Comparison of ENCODE assay signal across 37 cellular contexts in the genomic region with DNA sequence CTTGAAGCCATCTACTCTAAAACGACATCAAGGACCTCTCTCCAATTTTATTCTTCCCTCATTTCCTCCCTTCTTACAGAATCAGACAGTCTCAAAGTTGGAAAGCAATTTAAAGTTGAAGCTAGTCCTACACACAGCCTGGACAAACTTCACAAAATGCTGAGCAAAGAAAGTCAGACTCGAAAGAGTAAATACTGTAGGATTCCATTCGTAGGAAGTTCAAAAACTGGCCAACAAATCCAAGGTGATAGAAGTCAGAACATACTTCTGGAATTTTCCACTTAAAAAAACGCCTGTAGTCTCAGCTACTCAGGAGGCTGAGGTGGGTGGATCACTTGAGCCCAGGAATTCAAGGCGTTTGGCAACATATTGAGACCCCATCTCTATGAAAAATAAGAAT. TPM values are rescaled to one million over a fixed set of nuclear protein-coding genes. Genes with fewer than 3 reads are reported as not detected.
"Had no signal": no experiment of that assay in that cellular context is flagged by ENCODE, and none has a peak within 500 bp of the region (broad histone marks: within the 10 kb centered on the region; RNA-seq: fewer than 3 reads in every experiment).

No MANE protein-coding gene starts in this region.

- H3K27me3 Mint-ChIP-seq: activated B cell treated with CpG ODN at 0.5 μM for 24 hours had no signal

- DNase-seq: activated B cell treated with CpG ODN at 0.5 μM for 24 hours; activated CD4-positive, alpha-beta memory T cell treated with anti-CD3 and anti-CD28 coated beads for 36 hours; activated CD4-positive, alpha-beta T cell treated with anti-CD3 and anti-CD28 coated beads for 4 hours; activated CD4-positive, alpha-beta T cell treated with anti-CD3 and anti-CD28 coated beads, Interleukin-2, amount 10 ng/mL, durations not matched to agents 24 days and 14 days; activated CD4-positive, alpha-beta T cell treated with anti-CD3 and anti-CD28 coated beads, Interleukin-2, amount 50 U/mL, for 1 hour; activated CD4-positive, alpha-beta T cell treated with anti-CD3 and anti-CD28 coated beads, Interleukin-2, amount 50 U/mL, for 4 hours; activated CD4-positive, CD25-positive, alpha-beta regulatory T cell treated with anti-CD3 and anti-CD28 coated beads, Interleukin-2, amount 50 U/mL, for 72 hours; activated CD8-positive, alpha-beta memory T cell treated with anti-CD3 and anti-CD28 coated beads, Interleukin-2, amount 50 U/mL, for 4 hours; activated CD8-positive, alpha-beta T cell treated with anti-CD3 and anti-CD28 coated beads for 36 hours; activated gamma-delta T cell treated with Interleukin-2 at 50 U/mL for 16 hours; activated naive CD4-positive, alpha-beta T cell; activated naive CD4-positive, alpha-beta T cell treated with anti-CD3 and anti-CD28 coated beads for 36 hours; activated naive CD4-positive, alpha-beta T cell treated with anti-CD3 and anti-CD28 coated beads, Interleukin-2, amount 50 U/mL, for 16 hours; activated naive CD8-positive, alpha-beta T cell treated with anti-CD3 and anti-CD28 coated beads for 36 hours; activated T-cell treated with anti-CD3 and anti-CD28 coated beads for 4 hours; activated T-cell treated with anti-CD3 and anti-CD28 coated beads, Interleukin-2, amount 50 U/mL, for 1 hour; activated T-cell treated with anti-CD3 and anti-CD28 coated beads, Interleukin-2, amount 50 U/mL, for 4 hours; activated T-cell treated with anti-CD3 and anti-CD28 coated beads, Interleukin-2, amount 50 U/mL, for 72 hours; adrenal gland; amniotic stem cell; body of pancreas; brain microvascular endothelial cell; central memory CD4-positive, alpha-beta T cell; T-helper 2 cell; T-helper 9 cell had no signal

- H3K4me1 ChIP-seq: adrenal gland, body of pancreas, breast epithelium had no signal

- H3K4me3 Mint-ChIP-seq: activated B cell treated with CpG ODN at 0.5 μM for 24 hours; activated CD4-positive, alpha-beta memory T cell treated with anti-CD3 and anti-CD28 coated beads for 36 hours; activated CD4-positive, alpha-beta T cell treated with anti-CD3 and anti-CD28 coated beads, Interleukin-2, amount 10 ng/mL, durations not matched to agents 24 days and 14 days; activated CD8-positive, alpha-beta T cell treated with anti-CD3 and anti-CD28 coated beads for 36 hours; activated naive CD4-positive, alpha-beta T cell treated with anti-CD3 and anti-CD28 coated beads for 36 hours; activated naive CD8-positive, alpha-beta T cell treated with anti-CD3 and anti-CD28 coated beads for 36 hours; activated T-cell treated with anti-CD3 and anti-CD28 coated beads, Interleukin-2, amount 50 U/mL, for 4 hours; activated T-cell treated with anti-CD3 and anti-CD28 coated beads, Interleukin-2, amount 50 U/mL, for 72 hours; activated T-helper 1 cell treated with anti-CD3 and anti-CD28 coated beads, Interleukin-12 subunit alpha, Interleukin-12 subunit beta, Interleukin-2, Interleukin-4 antibody, amounts not matched to agents 30 ng/mL and 10 ng/mL and 1 ng/mL, durations not matched to agents 14 hours and 24 hours and 36 hours; activated T-helper 17 cell treated with anti-CD3 and anti-CD28 coated beads, Interleukin-2, amount 50 U/mL, for 72 hours; T-helper 2 cell treated with Interferon-gamma antibody and Interleukin-4, amounts not matched to agents 5 μg/mL and 100 μg/mL, for 36 hours had no signal

- H3K9me3 Mint-ChIP-seq: activated B cell treated with CpG ODN at 0.5 μM for 24 hours; activated CD4-positive, alpha-beta memory T cell treated with anti-CD3 and anti-CD28 coated beads for 36 hours; activated CD4-positive, alpha-beta T cell treated with anti-CD3 and anti-CD28 coated beads, Interleukin-2, amount 10 ng/mL, durations not matched to agents 24 days and 14 days; activated CD8-positive, alpha-beta T cell treated with anti-CD3 and anti-CD28 coated beads for 36 hours; activated naive CD4-positive, alpha-beta T cell treated with anti-CD3 and anti-CD28 coated beads for 36 hours; activated naive CD4-positive, alpha-beta T cell treated with anti-CD3 and anti-CD28 coated beads, Interleukin-2, amount 50 U/mL, for 72 hours; activated naive CD8-positive, alpha-beta T cell treated with anti-CD3 and anti-CD28 coated beads for 36 hours; activated T-cell treated with anti-CD3 and anti-CD28 coated beads, Interleukin-2, amount 50 U/mL, for 4 hours; activated T-cell treated with anti-CD3 and anti-CD28 coated beads, Interleukin-2, amount 50 U/mL, for 72 hours; activated T-helper 1 cell treated with anti-CD3 and anti-CD28 coated beads, Interleukin-12 subunit alpha, Interleukin-12 subunit beta, Interleukin-2, Interleukin-4 antibody, amounts not matched to agents 30 ng/mL and 10 ng/mL and 1 ng/mL, durations not matched to agents 14 hours and 24 hours and 36 hours; activated T-helper 17 cell treated with anti-CD3 and anti-CD28 coated beads, Interleukin-2, amount 50 U/mL, for 72 hours; T-helper 2 cell treated with Interferon-gamma antibody and Interleukin-4, amounts not matched to agents 5 μg/mL and 100 μg/mL, for 36 hours had no signal

- H3K27me3 ChIP-seq: body of pancreas, brain microvascular endothelial cell had no signal

- H3K9me3 ChIP-seq: adrenal gland, body of pancreas, breast epithelium had no signal

- H3K27ac Mint-ChIP-seq: activated B cell treated with CpG ODN at 0.5 μM for 24 hours; activated CD4-positive, alpha-beta memory T cell treated with anti-CD3 and anti-CD28 coated beads for 36 hours; activated CD4-positive, alpha-beta T cell treated with anti-CD3 and anti-CD28 coated beads, Interleukin-2, amount 10 ng/mL, durations not matched to agents 24 days and 14 days; activated CD8-positive, alpha-beta T cell treated with anti-CD3 and anti-CD28 coated beads for 36 hours; activated naive CD4-positive, alpha-beta T cell treated with anti-CD3 and anti-CD28 coated beads for 36 hours; activated naive CD4-positive, alpha-beta T cell treated with anti-CD3 and anti-CD28 coated beads, Interleukin-2, amount 50 U/mL, for 72 hours; activated naive CD8-positive, alpha-beta T cell treated with anti-CD3 and anti-CD28 coated beads for 36 hours; activated T-cell treated with anti-CD3 and anti-CD28 coated beads, Interleukin-2, amount 50 U/mL, for 72 hours; activated T-helper 1 cell treated with anti-CD3 and anti-CD28 coated beads, Interleukin-12 subunit alpha, Interleukin-12 subunit beta, Interleukin-2, Interleukin-4 antibody, amounts not matched to agents 30 ng/mL and 10 ng/mL and 1 ng/mL, durations not matched to agents 14 hours and 24 hours and 36 hours; activated T-helper 17 cell treated with anti-CD3 and anti-CD28 coated beads, Interleukin-2, amount 50 U/mL, for 72 hours; T-helper 2 cell treated with Interferon-gamma antibody and Interleukin-4, amounts not matched to agents 5 μg/mL and 100 μg/mL, for 36 hours had no signal

- H3K4me1 Mint-ChIP-seq: activated naive CD8-positive, alpha-beta T cell treated with anti-CD3 and anti-CD28 coated beads for 36 hours had no signal

- FAIRE-seq: astrocyte, TTC549 had no signal

- H3K36me3 ChIP-seq: adrenal gland, brain microvascular endothelial cell, breast epithelium had no signal

- H3K36me3 Mint-ChIP-seq: activated CD4-positive, alpha-beta memory T cell treated with anti-CD3 and anti-CD28 coated beads for 36 hours; activated naive CD4-positive, alpha-beta T cell treated with anti-CD3 and anti-CD28 coated beads, Interleukin-2, amount 50 U/mL, for 72 hours; activated naive CD8-positive, alpha-beta T cell treated with anti-CD3 and anti-CD28 coated beads for 36 hours had no signal

- H3K27ac ChIP-seq: adrenal gland, body of pancreas, brain microvascular endothelial cell, breast epithelium, VCaP had no signal

- H3K4me3 ChIP-seq: adrenal gland, body of pancreas, breast epithelium had no signal

- ATAC-seq: activated CD8-positive, alpha-beta T cell treated with anti-CD3 and anti-CD28 coated beads for 36 hours; activated naive CD4-positive, alpha-beta T cell treated with anti-CD3 and anti-CD28 coated beads, Interleukin-2, amount 50 U/mL, for 72 hours; activated T-cell treated with anti-CD3 and anti-CD28 coated beads, Interleukin-2, amount 50 U/mL, for 4 hours; activated T-cell treated with anti-CD3 and anti-CD28 coated beads, Interleukin-2, amount 50 U/mL, for 72 hours; activated T-helper 17 cell treated with anti-CD3 and anti-CD28 coated beads, Interleukin-2, amount 50 U/mL, for 72 hours; body of pancreas had no signal

RNA-seq across cellular contexts. Expression of a gene that starts 59.6 kb away (rescaled TPM):
- total RNA-seq: activated B cell treated with CpG ODN at 0.5 μM for 24 hours; activated CD4-positive, alpha-beta memory T cell treated with anti-CD3 and anti-CD28 coated beads for 36 hours; activated CD4-positive, alpha-beta T cell treated with anti-CD3 and anti-CD28 coated beads, Interleukin-2, amount 10 ng/mL, durations not matched to agents 24 days and 14 days; activated CD8-positive, alpha-beta memory T cell treated with anti-CD3 and anti-CD28 coated beads for 36 hours; activated CD8-positive, alpha-beta T cell treated with anti-CD3 and anti-CD28 coated beads for 36 hours; activated naive CD4-positive, alpha-beta T cell treated with anti-CD3 and anti-CD28 coated beads for 36 hours; activated naive CD4-positive, alpha-beta T cell treated with anti-CD3 and anti-CD28 coated beads, Interleukin-2, amount 50 U/mL, for 72 hours; activated naive CD8-positive, alpha-beta T cell treated with anti-CD3 and anti-CD28 coated beads for 36 hours; activated T-cell treated with anti-CD3 and anti-CD28 coated beads, Interleukin-2, amount 50 U/mL, for 4 hours; activated T-helper 1 cell treated with anti-CD3 and anti-CD28 coated beads, Interleukin-12 subunit alpha, Interleukin-12 subunit beta, Interleukin-2, Interleukin-4 antibody, amounts not matched to agents 30 ng/mL and 10 ng/mL and 1 ng/mL, durations not matched to agents 14 hours and 24 hours and 36 hours; aorta; astrocyte; body of pancreas; breast epithelium; cardiac septum; T-helper 1 cell treated with Interleukin-12 subunit alpha and Interleukin-12 subunit beta and Interleukin-4 antibody, amounts not matched to agents 30 ng/mL and 1 ng/mL, for 36 hours had no signal
- polyA plus RNA-seq: aorta had no signal
